Comparison of ENCODE assay signal across 8 cellular contexts in the genomic region with DNA sequence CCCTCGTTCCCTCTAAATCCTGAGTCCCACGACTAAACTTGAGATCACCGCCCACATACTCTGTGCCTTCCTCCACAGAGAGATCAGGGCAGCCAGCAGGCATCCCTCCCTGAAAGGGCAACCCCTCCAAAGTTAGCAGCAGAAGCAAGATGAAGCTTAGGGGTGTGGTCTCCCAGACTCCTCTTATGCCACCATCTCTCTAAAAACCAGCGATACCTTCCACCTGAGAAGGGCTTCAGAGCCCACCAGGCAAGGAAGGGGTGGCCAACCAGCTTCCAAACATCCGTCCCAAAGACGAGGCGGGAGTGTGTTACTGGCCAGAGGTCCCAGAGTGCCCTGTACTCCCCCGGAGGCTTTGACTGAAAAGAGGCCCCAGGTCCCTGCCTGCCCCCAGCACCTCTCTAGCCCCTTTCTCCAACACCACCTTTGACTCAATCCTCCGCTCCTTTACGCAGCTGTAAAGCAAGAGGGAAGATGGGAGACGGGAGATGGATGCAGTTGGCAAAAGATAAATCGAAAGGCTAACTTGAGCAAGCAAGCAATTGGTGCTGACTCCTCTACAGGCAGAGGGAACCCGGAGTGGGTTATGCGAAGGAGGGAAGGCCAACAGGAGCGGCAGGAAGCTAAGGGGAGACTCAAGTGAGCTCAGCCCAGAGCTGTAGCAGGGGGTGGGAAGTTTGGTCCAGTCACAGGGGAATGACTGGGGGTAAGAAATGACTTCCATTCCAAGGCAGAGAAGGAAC. TPM values are rescaled to one million over a fixed set of nuclear protein-coding genes. Genes with fewer than 3 reads are reported as not detected.
DNase-seq lines count a peak whose midpoint lies in the region; ATAC-seq and TF ChIP-seq lines count a peak whose summit lies in the region.

No MANE protein-coding gene starts in this region.

- H3K9ac ChIP-seq in rectal smooth muscle tissue (ENCODE audit: low read length) = peak overlapping the region; percentile 16

- no peaks in the 10 kb centered on the region for H3K9me3 ChIP-seq in WERI-Rb-1 (ENCODE audit: severe bottlenecking)

- ATAC-seq in GM21717 (IDR thresholded peaks at IDR 0.05; ENCODE audit: unreplicated experiment) (peak; percentile 1), esophagus mucosa (no peak), HG03196 (IDR thresholded peaks at IDR 0.05; ENCODE audit: unreplicated experiment) (no peak)

- in situ Hi-C loops in ACHN (cut with HindIII; ENCODE audit: low pct_ligation_motif_present, low pct_unique_long_range_greater_than_20kb, low sequenced_read_pairs) = no loop called here

- peak overlapping the region; percentile 60 for H3K4me3 ChIP-seq in WERI-Rb-1 (ENCODE audit: low read depth, low read length)
- peak overlapping the region; percentile 70 for H3K4me3 ChIP-seq in fibroblast of villous mesenchyme (ENCODE audit: low read depth, low read length)
- peak overlapping the region; percentile 88 for H3K4me3 ChIP-seq in rectal smooth muscle tissue (ENCODE audit: low read length)

- H3K27ac ChIP-seq in WERI-Rb-1 (peak overlapping the region; percentile 92), rectal smooth muscle tissue (ENCODE audit: low read depth, low read length) (peak overlapping the region; percentile 38)

- peak; percentile 59 for DNase-seq in ACHN
- DNase-seq in WERI-Rb-1 = peak; percentile 33
- DNase-seq in fibroblast of villous mesenchyme (ENCODE audit: low read depth) = peak; percentile 62
- no peak for DNase-seq in Ammon's horn (ENCODE audit: low spot score)

- H3K36me3 ChIP-seq in WERI-Rb-1 (peaks cover 26% of the 10 kb centered on the region), rectal smooth muscle tissue (ENCODE audit: control insufficient read depth, insufficient read depth, low read length) (no peaks in the 10 kb centered on the region)

- no peak for TF ChIP-seq CTCF in WERI-Rb-1 (IDR thresholded peaks at IDR 0.05; ENCODE audit: low read depth, low read length)
- no peak for TF ChIP-seq CTCF in fibroblast of villous mesenchyme (IDR thresholded peaks at IDR 0.05; ENCODE audit: insufficient read depth, low read depth, low read length)

- peaks cover 23% of the 10 kb centered on the region for H3K4me1 ChIP-seq in rectal smooth muscle tissue (ENCODE audit: control insufficient read depth, insufficient read depth, low read length)

- H3K27me3 ChIP-seq in WERI-Rb-1 (ENCODE audit: insufficient read depth, low read depth, severe bottlenecking) = no peaks in the 10 kb centered on the region
- H3K27me3 ChIP-seq in rectal smooth muscle tissue (ENCODE audit: control insufficient read depth, insufficient read depth, low read length) = no peaks in the 10 kb centered on the region

RNA-seq across cellular contexts. Expression of a gene that starts 1.1 kb away (rescaled TPM):
- 42.7 and 51.2 TPM in 2 replicates for total RNA-seq in fibroblast of villous mesenchyme
- 1.7 TPM for total RNA-seq in esophagus mucosa

RNA-seq across cellular contexts. Expression of a gene that starts 16.6 kb away (rescaled TPM):
- total RNA-seq in fibroblast of villous mesenchyme (9.0 and 9.5 TPM in 2 replicates), esophagus mucosa (10.0 TPM)

Comparison
In these comparisons a context has a peak if more than half of its experiments do, and no peak if none do; other contexts are left out.
1. RNA of a gene that starts 1.1 kb away (total RNA-seq): 42.7 to 51.2 TPM in fibroblast of villous mesenchyme; 1.7 TPM in esophagus mucosa (single experiment); every median in the first group is over 10 times any median in the second.
2. Peak in every context shown above with its lines, with median percentiles within 50 percentile points of each other: H3K4me3 ChIP-seq.